Comparison of ENCODE assay signal across 8 cellular contexts in the genomic region with DNA sequence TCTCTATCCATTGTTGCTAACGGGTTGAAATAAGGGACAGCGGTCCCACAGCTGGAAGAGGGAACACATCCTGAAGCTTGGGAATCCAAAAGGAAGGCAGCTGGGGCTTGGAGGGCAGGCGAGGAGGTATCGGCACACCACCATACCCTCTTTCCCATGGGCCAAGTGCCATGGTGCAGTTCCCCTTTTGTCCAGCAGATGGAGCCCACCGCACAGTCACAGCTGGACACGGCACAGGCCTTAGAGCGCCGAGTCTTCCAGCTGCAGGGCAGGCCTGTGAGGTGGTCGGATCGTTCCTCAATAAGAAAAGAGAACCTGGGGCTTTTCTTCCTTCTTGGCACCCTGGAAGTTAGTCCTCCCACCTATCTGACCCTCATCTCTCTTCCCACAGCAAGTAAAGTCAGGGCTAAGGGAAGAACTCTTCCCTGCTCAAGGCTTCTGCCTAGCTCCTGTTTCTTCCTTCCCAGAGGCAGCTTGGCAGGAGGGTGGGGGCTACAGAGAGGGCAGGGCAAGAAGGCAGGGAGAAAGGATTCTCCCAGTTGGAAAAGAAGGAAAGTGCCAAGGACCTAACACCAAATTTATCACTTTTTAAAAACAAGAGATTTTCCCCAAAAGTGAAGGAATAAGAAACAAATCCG. TPM values are rescaled to one million over a fixed set of nuclear protein-coding genes. Genes with fewer than 3 reads are reported as not detected.
DNase-seq lines count a peak whose midpoint lies in the region; ATAC-seq and TF ChIP-seq lines count a peak whose summit lies in the region.

No MANE protein-coding gene starts in this region.

- ATAC-seq in GM18508 (IDR thresholded peaks at IDR 0.05; ENCODE audit: insufficient read depth, unreplicated experiment): peak; percentile 79
- peak; percentile 89 for ATAC-seq in HG02943 (IDR thresholded peaks at IDR 0.05; ENCODE audit: low read depth, unreplicated experiment)
- peak; percentile 89 for ATAC-seq in lung (ENCODE audit: insufficient read depth, low FRiP score)

- no peak overlapping the region for H3K4me3 ChIP-seq in AG09309 (ENCODE audit: control insufficient read depth, low read depth, low read length)
- no peak overlapping the region for H3K4me3 ChIP-seq in lung

- peaks cover 0 to 1% of the 10 kb centered on the region in 2 donors for H3K36me3 ChIP-seq in lung (ENCODE audit: control insufficient read depth in 2 of 2, insufficient read depth in 2 of 2, low read length in 2 of 2)

- no peak overlapping the region for H3K27ac ChIP-seq in lung (ENCODE audit: low read depth in 1 of 2, low read length in 1 of 2)

- no peaks in the 10 kb centered on the region for H3K27me3 ChIP-seq in lung (ENCODE audit: control insufficient read depth, insufficient read depth)

- TF ChIP-seq CTCF in AG09309 (IDR thresholded peaks at IDR 0.05; ENCODE audit: control insufficient read depth, insufficient read depth, low read depth, low read length, missing control alignments) (peak; percentile 99), lung (IDR thresholded peaks at IDR 0.05; ENCODE audit: control extremely low read depth, extremely low read depth) (peak; percentile 97)

- 12 to 13% methylated on average over 11 of the region's 11 CpGs for WGBS in lung, 2 donors

- DNase-seq in AG09309 (ENCODE audit: low read depth): no peak
- peak; percentile 29 for DNase-seq in NCI-H2107 treated with DMSO at 0.1 percent for 48 hours (lab: John Stamatoyannopoulos, UW; ENCODE audit: unreplicated experiment)
- peak; percentile 89 for DNase-seq in activated CD4-positive, alpha-beta T cell treated with anti-CD3 and anti-CD28 coated beads for 48 hours
- peak; percentile 84 for DNase-seq in dermis blood vessel endothelial cell
- DNase-seq in lung (ENCODE audit: low spot score): peak; percentile 83
- peak; percentile 52 for DNase-seq in stimulated activated CD8-positive, alpha-beta memory T cell treated with anti-CD3 and anti-CD28 coated beads, Interleukin-12 subunit alpha, Interleukin-12 subunit beta, amount 100 ng/mL, for 4 hours (ENCODE audit: low read depth)

- no peaks in the 10 kb centered on the region for H3K9me3 ChIP-seq in lung (ENCODE audit: control insufficient read depth in 2 of 2, insufficient read depth in 1 of 2, low read length in 1 of 2)

- H3K4me1 ChIP-seq in lung (ENCODE audit: control insufficient read depth in 2 of 2, insufficient read depth in 2 of 2, low read length in 2 of 2): no peaks in the 10 kb centered on the region

RNA-seq across cellular contexts. Expression of gene PPP1R1A, which starts 8.6 kb away (rescaled TPM):
- total RNA-seq in dermis blood vessel endothelial cell: 0.17 TPM in 1 of 2 replicates, not detected in the other
- total RNA-seq in lung: under 1 TPM; 0.65 to 0.98 TPM
- polyA plus RNA-seq in lung: under 1 TPM; 0.15 to 0.73 TPM

RNA-seq across cellular contexts. Expression of gene PDE1B, which starts 30.4 kb away (rescaled TPM):
- total RNA-seq in dermis blood vessel endothelial cell: not detected in 2 replicates
- total RNA-seq in lung: 1 to 10 TPM; 1.3 to 7.0 TPM
- 1 to 10 TPM; 5.1 TPM for polyA plus RNA-seq in lung

RNA-seq across cellular contexts. Expression of gene LACRT, which starts 54.9 kb away (rescaled TPM):
- total RNA-seq in dermis blood vessel endothelial cell (not detected in 2 replicates), lung (not detected)
- polyA plus RNA-seq in lung: not detected
